1 cellular context compared by ENCODE assay signal in the genomic region with DNA sequence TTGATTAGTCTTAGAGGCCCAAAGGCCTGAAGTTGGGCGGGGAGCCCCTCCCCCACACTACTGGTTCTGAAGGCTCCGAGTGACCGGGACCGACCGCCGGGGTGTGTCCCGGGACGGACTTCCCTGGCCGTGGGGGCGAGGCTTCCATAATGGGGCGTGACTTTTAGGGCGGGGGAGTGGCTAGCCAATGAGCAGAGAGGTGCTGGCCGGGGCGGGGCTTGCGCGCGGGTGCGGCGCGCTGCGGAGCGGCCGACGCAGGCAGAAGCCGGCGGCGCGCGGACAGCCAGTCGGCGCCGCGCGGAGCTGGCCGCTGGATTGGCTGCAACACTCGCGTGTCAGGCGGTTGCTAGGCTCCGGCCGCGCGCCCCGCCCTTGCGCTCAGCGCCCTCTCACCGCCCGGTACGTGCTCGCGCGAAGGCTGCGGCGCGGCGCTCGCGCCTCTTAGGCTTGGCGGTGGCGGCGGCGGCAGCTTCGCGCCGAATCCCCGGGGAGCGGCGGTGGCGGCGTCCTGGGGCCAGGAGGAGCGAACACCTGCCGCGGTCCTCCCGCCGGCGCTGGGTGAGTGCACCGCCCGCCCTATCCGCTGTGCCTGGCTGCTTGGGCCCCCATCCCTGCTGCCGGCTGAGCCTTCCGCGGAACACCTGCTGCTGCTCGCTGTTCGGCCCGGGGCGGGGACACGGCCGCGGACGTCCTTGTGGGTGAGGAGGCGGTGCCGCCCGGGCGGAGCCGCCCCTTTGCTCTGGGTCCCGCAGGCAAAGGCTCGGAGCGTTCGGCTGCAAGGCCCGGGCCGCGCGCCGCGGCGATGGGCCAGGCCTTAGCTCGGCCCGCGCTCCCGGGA.
A peak's percentile ranks its signal among the peaks of the same experiment; 100 is the strongest.
TF ChIP-seq lines count a peak whose summit lies in the region.

TSS of gene DAG1 (plus strand) at position 392 of the 838 bp plus-strand sequence. CDS start 40,268 bp downstream, outside the sequence.

TF ChIP-seq in K562, 482 proteins besides CTCF, POLR2A, EP300 and RAD21 (continued from another document and continues in another):
- TF ChIP-seq NCOA6 (IDR thresholded peaks at IDR 0.05) (no peak), HNRNPUL1 (IDR thresholded peaks at IDR 0.05; ENCODE audit: low read length) (no peak), CREM (IDR thresholded peaks at IDR 0.05; ENCODE audit: low read depth) (no peak), SAFB2 (IDR thresholded peaks at IDR 0.05; ENCODE audit: borderline replicate concordance, low read depth, low read length, severe bottlenecking) (no peak), E2F5 (CRISPR knock-in tag; IDR thresholded peaks at IDR 0.05) (no peak), CAMTA2 (CRISPR knock-in tag; conservative IDR thresholded peaks at IDR 0.05) (no peak), EHMT2 (IDR thresholded peaks at IDR 0.05) (no peak), ESRRA (IDR thresholded peaks at IDR 0.05; ENCODE audit: borderline replicate concordance, low read depth) (peak; percentile 72; the same call in 1 of the 2 replicates), MTA3 (IDR thresholded peaks at IDR 0.05; ENCODE audit: borderline replicate concordance) (peak; percentile 44; the same call in 1 of the 2 replicates), KDM1A (IDR thresholded peaks at IDR 0.05) (no peak), TAF1 (IDR thresholded peaks at IDR 0.05; ENCODE audit: control insufficient read depth, extremely low read depth, insufficient read depth, low read length, severe bottlenecking) (peak; percentile 26), NCOA4 (IDR thresholded peaks at IDR 0.05; ENCODE audit: partially characterized antibody) (no peak), E2F1 (CRISPR knock-in tag; IDR thresholded peaks at IDR 0.05) (0 out of 2 replicates have a peak, but pooled peaks have one; percentile 43), ZEB2 (IDR thresholded peaks at IDR 0.05) (no peak), CBFA2T3 (IDR thresholded peaks at IDR 0.05) (0 out of 2 replicates have a peak, but pooled peaks have one; percentile 14), FOSL1 (tag; conservative IDR thresholded peaks at IDR 0.05) (0 out of 2 replicates have a peak, but pooled peaks have one; percentile 31), KLF13 (tag; IDR thresholded peaks at IDR 0.05; ENCODE audit: borderline replicate concordance, low read depth) (0 out of 2 replicates have a peak, but pooled peaks have one; percentile 26), RBBP5 (IDR thresholded peaks at IDR 0.05; ENCODE audit: borderline replicate concordance, insufficient read depth, low read length, poor library complexity, severe bottlenecking) (peak; percentile 60), SOX6 (IDR thresholded peaks at IDR 0.05) (0 out of 2 replicates have a peak, but pooled peaks have one; percentile 7), POLR3G (IDR thresholded peaks at IDR 0.05; ENCODE audit: extremely low read depth, insufficient read length, insufficient replicate concordance) (no peak), ZNF263 (CRISPR knock-in tag; IDR thresholded peaks at IDR 0.05; ENCODE audit: borderline replicate concordance) (peak; percentile 48; the same call in 1 of the 2 replicates), FOXK1 (CRISPR knock-in tag; IDR thresholded peaks at IDR 0.05; ENCODE audit: borderline replicate concordance) (no peak; the same call in 1 of the 2 replicates), ZBED1 (IDR thresholded peaks at IDR 0.05) (no peak), EGR1 (conservative IDR thresholded peaks at IDR 0.05) (peak; percentile 31; the same call in 1 of the 2 replicates), ZBTB40 (IDR thresholded peaks at IDR 0.05) (no peak), ZBTB40 (CRISPR knock-in tag; IDR thresholded peaks at IDR 0.05) (no peak), KDM5B (IDR thresholded peaks at IDR 0.05; ENCODE audit: insufficient replicate concordance, low read depth, low read length) (peak; percentile 62), E2F4 (CRISPR knock-in tag; IDR thresholded peaks at IDR 0.05; ENCODE audit: low read depth) (no peak), NONO (IDR thresholded peaks at IDR 0.05; ENCODE audit: low read depth in 2 of 2, low read length in 1 of 2) (peak in 1 of 2 experiments; percentile 60; a peak in 1 of 4 replicates), ZNF436 (CRISPR knock-in tag; IDR thresholded peaks at IDR 0.05) (no peak), HDAC3 (IDR thresholded peaks at IDR 0.05; ENCODE audit: borderline replicate concordance, partially characterized antibody) (no peak)
- TF ChIP-seq, protein P1, sequence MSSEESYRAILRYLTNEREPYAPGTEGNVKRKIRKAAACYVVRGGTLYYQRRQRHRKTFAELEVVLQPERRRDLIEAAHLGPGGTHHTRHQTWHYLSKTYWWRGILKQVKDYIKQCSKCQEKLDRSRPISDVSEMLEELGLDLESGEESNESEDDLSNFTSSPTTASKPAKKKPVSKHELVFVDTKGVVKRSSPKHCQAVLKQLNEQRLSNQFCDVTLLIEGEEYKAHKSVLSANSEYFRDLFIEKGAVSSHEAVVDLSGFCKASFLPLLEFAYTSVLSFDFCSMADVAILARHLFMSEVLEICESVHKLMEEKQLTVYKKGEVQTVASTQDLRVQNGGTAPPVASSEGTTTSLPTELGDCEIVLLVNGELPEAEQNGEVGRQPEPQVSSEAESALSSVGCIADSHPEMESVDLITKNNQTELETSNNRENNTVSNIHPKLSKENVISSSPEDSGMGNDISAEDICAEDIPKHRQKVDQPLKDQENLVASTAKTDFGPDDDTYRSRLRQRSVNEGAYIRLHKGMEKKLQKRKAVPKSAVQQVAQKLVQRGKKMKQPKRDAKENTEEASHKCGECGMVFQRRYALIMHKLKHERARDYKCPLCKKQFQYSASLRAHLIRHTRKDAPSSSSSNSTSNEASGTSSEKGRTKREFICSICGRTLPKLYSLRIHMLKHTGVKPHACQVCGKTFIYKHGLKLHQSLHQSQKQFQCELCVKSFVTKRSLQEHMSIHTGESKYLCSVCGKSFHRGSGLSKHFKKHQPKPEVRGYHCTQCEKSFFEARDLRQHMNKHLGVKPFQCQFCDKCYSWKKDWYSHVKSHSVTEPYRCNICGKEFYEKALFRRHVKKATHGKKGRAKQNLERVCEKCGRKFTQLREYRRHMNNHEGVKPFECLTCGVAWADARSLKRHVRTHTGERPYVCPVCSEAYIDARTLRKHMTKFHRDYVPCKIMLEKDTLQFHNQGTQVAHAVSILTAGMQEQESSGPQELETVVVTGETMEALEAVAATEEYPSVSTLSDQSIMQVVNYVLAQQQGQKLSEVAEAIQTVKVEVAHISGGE (CRISPR knock-in tag; IDR thresholded peaks at IDR 0.05), result peak in 2 of 3 experiments; percentile 25 to 40; a peak in 2 of 6 replicates
- TF ChIP-seq, protein P2, sequence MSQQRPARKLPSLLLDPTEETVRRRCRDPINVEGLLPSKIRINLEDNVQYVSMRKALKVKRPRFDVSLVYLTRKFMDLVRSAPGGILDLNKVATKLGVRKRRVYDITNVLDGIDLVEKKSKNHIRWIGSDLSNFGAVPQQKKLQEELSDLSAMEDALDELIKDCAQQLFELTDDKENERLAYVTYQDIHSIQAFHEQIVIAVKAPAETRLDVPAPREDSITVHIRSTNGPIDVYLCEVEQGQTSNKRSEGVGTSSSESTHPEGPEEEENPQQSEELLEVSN (IDR thresholded peaks at IDR 0.05; ENCODE audit: borderline replicate concordance in 1 of 2, extremely low read depth in 1 of 2, insufficient read depth in 1 of 2, insufficient read length in 1 of 2, low read depth in 1 of 2, low read length in 1 of 2, poor library complexity in 1 of 2, severe bottlenecking in 1 of 2), result peak; percentile 34 to 69
- TF ChIP-seq, protein P3, sequence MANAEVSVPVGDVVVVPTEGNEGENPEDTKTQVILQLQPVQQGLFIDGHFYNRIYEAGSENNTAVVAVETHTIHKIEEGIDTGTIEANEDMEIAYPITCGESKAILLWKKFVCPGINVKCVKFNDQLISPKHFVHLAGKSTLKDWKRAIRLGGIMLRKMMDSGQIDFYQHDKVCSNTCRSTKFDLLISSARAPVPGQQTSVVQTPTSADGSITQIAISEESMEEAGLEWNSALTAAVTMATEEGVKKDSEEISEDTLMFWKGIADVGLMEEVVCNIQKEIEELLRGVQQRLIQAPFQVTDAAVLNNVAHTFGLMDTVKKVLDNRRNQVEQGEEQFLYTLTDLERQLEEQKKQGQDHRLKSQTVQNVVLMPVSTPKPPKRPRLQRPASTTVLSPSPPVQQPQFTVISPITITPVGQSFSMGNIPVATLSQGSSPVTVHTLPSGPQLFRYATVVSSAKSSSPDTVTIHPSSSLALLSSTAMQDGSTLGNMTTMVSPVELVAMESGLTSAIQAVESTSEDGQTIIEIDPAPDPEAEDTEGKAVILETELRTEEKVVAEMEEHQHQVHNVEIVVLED (CRISPR knock-in tag; IDR thresholded peaks at IDR 0.05), result peak; percentile 89
- TF ChIP-seq, protein P4, sequence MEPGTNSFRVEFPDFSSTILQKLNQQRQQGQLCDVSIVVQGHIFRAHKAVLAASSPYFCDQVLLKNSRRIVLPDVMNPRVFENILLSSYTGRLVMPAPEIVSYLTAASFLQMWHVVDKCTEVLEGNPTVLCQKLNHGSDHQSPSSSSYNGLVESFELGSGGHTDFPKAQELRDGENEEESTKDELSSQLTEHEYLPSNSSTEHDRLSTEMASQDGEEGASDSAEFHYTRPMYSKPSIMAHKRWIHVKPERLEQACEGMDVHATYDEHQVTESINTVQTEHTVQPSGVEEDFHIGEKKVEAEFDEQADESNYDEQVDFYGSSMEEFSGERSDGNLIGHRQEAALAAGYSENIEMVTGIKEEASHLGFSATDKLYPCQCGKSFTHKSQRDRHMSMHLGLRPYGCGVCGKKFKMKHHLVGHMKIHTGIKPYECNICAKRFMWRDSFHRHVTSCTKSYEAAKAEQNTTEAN (CRISPR knock-in tag; IDR thresholded peaks at IDR 0.05), result no peak; the same call in 1 of the 2 replicates
